In the genomic region with DNA sequence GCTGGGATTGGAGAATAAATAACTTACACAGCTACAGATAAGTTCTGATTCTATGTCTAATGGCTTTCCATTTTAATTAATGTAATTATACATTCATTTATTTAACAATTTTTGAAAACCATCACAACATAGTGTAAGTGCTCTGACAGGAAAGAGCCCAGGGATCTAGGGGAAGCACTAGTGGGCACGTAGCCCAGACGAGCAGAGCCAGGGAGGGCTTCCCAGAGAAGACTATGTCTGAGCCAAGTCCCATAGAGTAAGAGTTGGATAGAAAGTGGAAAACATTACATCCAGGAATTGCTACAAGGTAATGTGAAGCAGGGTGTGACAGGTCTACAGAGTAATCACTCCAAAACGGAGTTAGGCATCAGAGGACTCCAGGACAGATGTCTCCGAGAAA, we compare ENCODE assay signal across 26 cellular contexts. TPM values are rescaled to one million over a fixed set of nuclear protein-coding genes. Genes with fewer than 3 reads are reported as not detected.
"Had no signal": no experiment of that assay in that cellular context is flagged by ENCODE, and none has a peak within 500 bp of the region (broad histone marks: within the 10 kb centered on the region; RNA-seq: fewer than 3 reads in every experiment).

No MANE protein-coding gene starts in this region.

- H3K4me3 Mint-ChIP-seq: activated naive CD4-positive, alpha-beta T cell treated with anti-CD3 and anti-CD28 coated beads for 36 hours; activated naive CD8-positive, alpha-beta T cell treated with anti-CD3 and anti-CD28 coated beads for 36 hours; endodermal cell; nephron; T-cell had no signal

- H3K9me3 ChIP-seq: adrenal gland, body of pancreas, esophagus squamous epithelium, heart right ventricle, left lung, neutrophil, ovary, psoas muscle, tibial nerve had no signal

- H3K4me1 ChIP-seq: adrenal gland, esophagus squamous epithelium, left lung, psoas muscle, tibial nerve had no signal

- H3K27me3 ChIP-seq: adrenal gland, body of pancreas, cardiac muscle cell, heart right ventricle, left lung, neutrophil, ovary, tibial nerve had no signal

- ATAC-seq: body of pancreas, left lung, psoas muscle, T-cell had no signal

- H3K27ac ChIP-seq: adrenal gland, cardiac muscle cell, esophagus squamous epithelium, heart right ventricle, left lung, neutrophil, ovary, psoas muscle, tibial nerve had no signal

- H3K4me3 ChIP-seq: adrenal gland, body of pancreas, cardiac muscle cell, esophagus squamous epithelium, heart right ventricle, left lung, ovary, psoas muscle, tibial nerve had no signal

- H3K27ac Mint-ChIP-seq: activated naive CD4-positive, alpha-beta T cell treated with anti-CD3 and anti-CD28 coated beads for 36 hours; activated naive CD8-positive, alpha-beta T cell treated with anti-CD3 and anti-CD28 coated beads for 36 hours; endodermal cell; T-cell had no signal

- H3K36me3 ChIP-seq: adrenal gland, cardiac muscle cell, neutrophil, ovary had no signal

- H3K9me3 Mint-ChIP-seq: activated naive CD4-positive, alpha-beta T cell treated with anti-CD3 and anti-CD28 coated beads for 36 hours; activated naive CD8-positive, alpha-beta T cell treated with anti-CD3 and anti-CD28 coated beads for 36 hours; nephron; T-cell had no signal

- DNase-seq: activated CD4-positive, alpha-beta T cell treated with anti-CD3 and anti-CD28 coated beads for 4 hours; activated CD4-positive, alpha-beta T cell treated with anti-CD3 and anti-CD28 coated beads, Interleukin-2, amount 50 U/mL, for 4 hours; activated CD8-positive, alpha-beta memory T cell treated with anti-CD3 and anti-CD28 coated beads for 24 hours; activated effector memory CD4-positive, alpha-beta T cell treated with anti-CD3 and anti-CD28 coated beads, Interleukin-2, amount 50 U/mL, for 16 hours; activated naive CD4-positive, alpha-beta T cell treated with anti-CD3 and anti-CD28 coated beads for 36 hours; activated naive CD8-positive, alpha-beta T cell treated with anti-CD3 and anti-CD28 coated beads for 36 hours; adrenal gland; aorta; body of pancreas; cortex of kidney; endodermal cell; esophagus squamous epithelium; foreskin melanocyte; heart right ventricle; left lung; mammary epithelial cell; psoas muscle; stimulated activated CD4-positive, alpha-beta T cell treated with anti-CD3 and anti-CD28 coated beads, Interleukin-15, amount 100 ng/mL, for 24 hours; stimulated activated CD4-positive, alpha-beta T cell treated with anti-CD3 and anti-CD28 coated beads, Interleukin-2, amount 100 ng/mL, for 24 hours; stimulated activated naive CD4-positive, alpha-beta T cell treated with Interleukin-2 at 50 U/mL for 16 hours; T-cell had no signal

- H3K27me3 Mint-ChIP-seq: activated naive CD8-positive, alpha-beta T cell treated with anti-CD3 and anti-CD28 coated beads for 36 hours; T-cell had no signal

- H3K4me1 Mint-ChIP-seq: activated naive CD8-positive, alpha-beta T cell treated with anti-CD3 and anti-CD28 coated beads for 36 hours; T-cell had no signal

RNA-seq across cellular contexts. Expression of gene HGD, which starts 2.9 kb away (rescaled TPM):
- total RNA-seq: activated naive CD4-positive, alpha-beta T cell treated with anti-CD3 and anti-CD28 coated beads for 36 hours; cardiac muscle cell; endodermal cell; tibial nerve had no signal
